Comparison of ENCODE assay signal across 8 cellular contexts in genomic region chrX:136935533-136936182, GRCh38. TPM values are rescaled to one million over a fixed set of nuclear protein-coding genes. Genes with fewer than 3 reads are reported as not detected.
DNase-seq lines count a peak whose midpoint lies in the region; ATAC-seq and TF ChIP-seq lines count a peak whose summit lies in the region.
"Not testable (repeated sequence)": the region's sequence is repeated elsewhere in the genome, so short reads cannot be mapped to it uniquely, and the experiment has no call there.

No MANE protein-coding gene starts in this region.

- peak overlapping the region in 1 of 2 donors; percentile 53 for H3K9ac ChIP-seq in liver (ENCODE audit: low read depth in 1 of 2, low read length in 2 of 2)

- WGBS in liver, result 58% methylated on average over 16 of the region's 16 CpGs

- H3K4me1 Mint-ChIP-seq in CD4-positive, alpha-beta memory T cell, result peaks cover 16 to 23% (median 19%) of the 10 kb centered on the region in 4 donors
- H3K4me1 Mint-ChIP-seq in T-helper 1 cell treated with Interleukin-12 subunit alpha and Interleukin-12 subunit beta and Interleukin-4 antibody, amounts not matched to agents 30 μg/mL and 1 μg/mL, for 36 hours (ENCODE audit: low read depth), result peaks cover 16% of the 10 kb centered on the region
- H3K4me1 Mint-ChIP-seq in activated T-cell treated with anti-CD3 and anti-CD28 coated beads, Interleukin-2, amount 50 U/mL, for 24 hours (ENCODE audit: low read depth), result peaks cover 16% of the 10 kb centered on the region
- not testable (repeated sequence) for H3K4me1 Mint-ChIP-seq in activated naive CD8-positive, alpha-beta T cell treated with anti-CD3 and anti-CD28 coated beads, Interleukin-2, amount 10 ng/mL, durations not matched to agents 7 days and 5 days

- H3K9me3 ChIP-seq in CD4-positive, alpha-beta memory T cell (ENCODE audit: control insufficient read depth in 1 of 2, low read length in 2 of 2); liver (ENCODE audit: control insufficient read depth in 4 of 4, low read length in 3 of 4): not testable (repeated sequence)

- not testable (repeated sequence) for H3K36me3 ChIP-seq in CD4-positive, alpha-beta memory T cell (ENCODE audit: insufficient read depth, low read length); liver (ENCODE audit: control insufficient read depth in 4 of 4, insufficient read depth in 3 of 4, low read depth in 1 of 4, low read length in 3 of 4)

- H3K4me3 Mint-ChIP-seq in CD4-positive, alpha-beta memory T cell, result peak overlapping the region; percentile 71 to 89 (median 78)
- H3K4me3 Mint-ChIP-seq in T-helper 1 cell treated with Interleukin-12 subunit alpha and Interleukin-12 subunit beta and Interleukin-4 antibody, amounts not matched to agents 30 μg/mL and 1 μg/mL, for 36 hours, result peak overlapping the region; percentile 68
- H3K4me3 Mint-ChIP-seq in activated T-cell treated with anti-CD3 and anti-CD28 coated beads, Interleukin-2, amount 50 U/mL, for 24 hours, result peak overlapping the region; percentile 56
- peak overlapping the region; percentile 68 for H3K4me3 Mint-ChIP-seq in activated naive CD8-positive, alpha-beta T cell treated with anti-CD3 and anti-CD28 coated beads, Interleukin-2, amount 10 ng/mL, durations not matched to agents 7 days and 5 days

- CTCF ChIA-PET in CD4-positive, alpha-beta memory T cell (lab: Charles Lee; ENCODE audit: partially characterized antibody), result not testable (repeated sequence)

- ATAC-seq in GM18858 (IDR thresholded peaks at IDR 0.05; ENCODE audit: unreplicated experiment) (peak; percentile 49), GM21447 (IDR thresholded peaks at IDR 0.05; ENCODE audit: unreplicated experiment) (peak; percentile 70)
- not testable (repeated sequence) for ATAC-seq in activated naive CD8-positive, alpha-beta T cell treated with anti-CD3 and anti-CD28 coated beads, Interleukin-2, amount 10 ng/mL, durations not matched to agents 7 days and 5 days (ENCODE audit: low read depth)

- DNase-seq in CD4-positive, alpha-beta memory T cell, result peak in 4 of 5 donors; percentile 26 to 54 (median 42)
- DNase-seq in activated T-cell treated with anti-CD3 and anti-CD28 coated beads, Interleukin-2, amount 50 U/mL, for 24 hours, result peak; percentile 32
- DNase-seq in activated naive CD8-positive, alpha-beta T cell treated with anti-CD3 and anti-CD28 coated beads, Interleukin-2, amount 10 ng/mL, durations not matched to agents 7 days and 5 days, result not testable (repeated sequence)
- peak; percentile 1 to 4 for DNase-seq in stimulated activated CD4-positive, alpha-beta T cell treated with anti-CD3 and anti-CD28 coated beads, Interleukin-4, amount 100 ng/mL, for 4 hours

- not testable (repeated sequence) for H3K9me3 Mint-ChIP-seq in CD4-positive, alpha-beta memory T cell; T-helper 1 cell treated with Interleukin-12 subunit alpha and Interleukin-12 subunit beta and Interleukin-4 antibody, amounts not matched to agents 30 μg/mL and 1 μg/mL, for 36 hours; activated T-cell treated with anti-CD3 and anti-CD28 coated beads, Interleukin-2, amount 50 U/mL, for 24 hours; activated naive CD8-positive, alpha-beta T cell treated with anti-CD3 and anti-CD28 coated beads, Interleukin-2, amount 10 ng/mL, durations not matched to agents 7 days and 5 days

- POLR2A ChIA-PET in CD4-positive, alpha-beta memory T cell (lab: Charles Lee; ENCODE audit: partially characterized antibody); activated naive CD8-positive, alpha-beta T cell treated with anti-CD3 and anti-CD28 coated beads, Interleukin-2, amount 10 ng/mL, durations not matched to agents 7 days and 5 days (lab: Charles Lee): not testable (repeated sequence)

- not testable (repeated sequence) for H3K36me3 Mint-ChIP-seq in CD4-positive, alpha-beta memory T cell; T-helper 1 cell treated with Interleukin-12 subunit alpha and Interleukin-12 subunit beta and Interleukin-4 antibody, amounts not matched to agents 30 μg/mL and 1 μg/mL, for 36 hours (ENCODE audit: low read depth); activated T-cell treated with anti-CD3 and anti-CD28 coated beads, Interleukin-2, amount 50 U/mL, for 24 hours (ENCODE audit: low read depth); activated naive CD8-positive, alpha-beta T cell treated with anti-CD3 and anti-CD28 coated beads, Interleukin-2, amount 10 ng/mL, durations not matched to agents 7 days and 5 days

- H3K4me3 ChIP-seq in CD4-positive, alpha-beta memory T cell (ENCODE audit: low read length in 2 of 2), result peak overlapping the region; percentile 36 to 47
- H3K4me3 ChIP-seq in liver (ENCODE audit: low read depth in 1 of 3, low read length in 3 of 3), result peak overlapping the region in 2 of 3 donors; percentile 33 to 59

- H3K27me3 ChIP-seq in CD4-positive, alpha-beta memory T cell (ENCODE audit: insufficient read depth, low read length); liver (ENCODE audit: control insufficient read depth in 4 of 4, insufficient read depth in 4 of 4, low read length in 3 of 4): not testable (repeated sequence)

- intact Hi-C loops in CD4-positive, alpha-beta memory T cell (cut with micrococcal nuclease), result not testable (repeated sequence)

- not testable (repeated sequence) for TF ChIP-seq RAD21 in liver (IDR thresholded peaks at IDR 0.05)

- TF ChIP-seq CTCF in liver (IDR thresholded peaks at IDR 0.05; ENCODE audit: low read depth, low read length, missing input control), result not testable (repeated sequence)

- peak overlapping the region; percentile 19 for H3K27ac ChIP-seq in CD4-positive, alpha-beta memory T cell (ENCODE audit: low read depth, low read length)
- peak overlapping the region; percentile 20 to 61 for H3K27ac ChIP-seq in liver (ENCODE audit: low read depth in 1 of 2, low read length in 2 of 2)

- H3K27me3 Mint-ChIP-seq in CD4-positive, alpha-beta memory T cell; T-helper 1 cell treated with Interleukin-12 subunit alpha and Interleukin-12 subunit beta and Interleukin-4 antibody, amounts not matched to agents 30 μg/mL and 1 μg/mL, for 36 hours (ENCODE audit: low read depth); activated T-cell treated with anti-CD3 and anti-CD28 coated beads, Interleukin-2, amount 50 U/mL, for 24 hours; activated naive CD8-positive, alpha-beta T cell treated with anti-CD3 and anti-CD28 coated beads, Interleukin-2, amount 10 ng/mL, durations not matched to agents 7 days and 5 days: not testable (repeated sequence)

- peak overlapping the region; percentile 58 to 96 (median 88) for H3K27ac Mint-ChIP-seq in CD4-positive, alpha-beta memory T cell
- peak overlapping the region; percentile 87 for H3K27ac Mint-ChIP-seq in T-helper 1 cell treated with Interleukin-12 subunit alpha and Interleukin-12 subunit beta and Interleukin-4 antibody, amounts not matched to agents 30 μg/mL and 1 μg/mL, for 36 hours
- peak overlapping the region; percentile 63 for H3K27ac Mint-ChIP-seq in activated T-cell treated with anti-CD3 and anti-CD28 coated beads, Interleukin-2, amount 50 U/mL, for 24 hours
- H3K27ac Mint-ChIP-seq in activated naive CD8-positive, alpha-beta T cell treated with anti-CD3 and anti-CD28 coated beads, Interleukin-2, amount 10 ng/mL, durations not matched to agents 7 days and 5 days, result peak overlapping the region; percentile 86

- H3K4me1 ChIP-seq in CD4-positive, alpha-beta memory T cell (ENCODE audit: insufficient read depth, low read length), result peaks cover 13% of the 10 kb centered on the region
- not testable (repeated sequence) for H3K4me1 ChIP-seq in liver (ENCODE audit: control insufficient read depth in 4 of 4, insufficient read depth in 4 of 4, low read length in 3 of 4)

TF ChIP-seq in liver, 16 proteins besides CTCF, POLR2A, EP300 and RAD21:
- peak in 1 of 2 donors; percentile 12 for TF ChIP-seq HNF4A (conservative IDR thresholded peaks at IDR 0.05)
TF ChIP-seq in liver: peak in this region for 1; not testable (repeated sequence) for 15.

RNA-seq across cellular contexts. Expression of gene RBMX, which starts 55.1 kb away (rescaled TPM):
- 100 to 1,000 TPM; 239 to 246 TPM for total RNA-seq in CD4-positive, alpha-beta memory T cell
- 100 to 1,000 TPM; 183 to 244 TPM for polyA plus RNA-seq in CD4-positive, alpha-beta memory T cell
- 100 to 1,000 TPM; 252 to 260 TPM for total RNA-seq in activated naive CD8-positive, alpha-beta T cell treated with anti-CD3 and anti-CD28 coated beads, Interleukin-2, amount 10 ng/mL, durations not matched to agents 7 days and 5 days
- 10 to 100 TPM; 91.8 to 93.6 TPM for total RNA-seq in liver
- 10 to 100 TPM; 29.3 to 34.6 TPM for polyA plus RNA-seq in liver
